ENCODE assay signal across 11 cellular contexts in the genomic region with DNA sequence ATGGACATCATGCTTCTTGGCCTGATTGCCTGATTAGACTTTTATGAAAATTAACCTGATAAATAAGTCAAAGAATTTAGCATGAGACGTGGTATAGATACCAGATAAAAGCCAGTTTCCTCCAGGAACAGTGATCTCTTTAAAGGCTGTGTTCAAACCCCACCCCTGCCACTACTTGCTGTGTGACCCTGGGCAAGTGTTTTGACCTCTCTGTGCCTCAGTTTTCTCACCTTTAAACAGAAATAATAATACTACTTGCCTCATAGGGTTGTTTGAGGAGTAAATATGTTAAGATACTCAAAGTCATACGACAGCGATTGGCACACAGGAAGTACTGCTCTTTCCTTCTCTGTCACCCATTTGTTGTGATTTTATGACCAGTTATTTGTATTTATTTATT.
"Had no signal": no experiment of that assay in that cellular context is flagged by ENCODE, and none has a peak within 500 bp of the region (broad histone marks: within the 10 kb centered on the region; RNA-seq: fewer than 3 reads in every experiment).

No MANE protein-coding gene starts in this region.

- H3K4me3 ChIP-seq: GM23248, GM23338, HAP-1 had no signal

- DNase-seq: GM23248, GOT3, H7, H9, HCEC 1CT, HFFc6 had no signal

- ATAC-seq: GM23338, HCT116 had no signal

- H3K36me3 ChIP-seq: HAP-1 had no signal

- H3K27ac ChIP-seq: GM23248 had no signal

- FAIRE-seq: H1, H54 had no signal

- H3K9me3 ChIP-seq: HAP-1 had no signal

- H3K9ac ChIP-seq: GM23248 had no signal

- H3K4me2 ChIP-seq: GM23338 had no signal

- H2AFZ ChIP-seq: GM23248, GM23338 had no signal
